ENCODE assay signal across 9 cellular contexts in genomic region chr20:59005523-59006166, GRCh38. TPM values are rescaled to one million over a fixed set of nuclear protein-coding genes. Genes with fewer than 3 reads are reported as not detected.
A peak's percentile ranks its signal among the peaks of the same experiment; 100 is the strongest.
DNase-seq lines count a peak whose midpoint lies in the region; ATAC-seq, FAIRE-seq and TF ChIP-seq lines count a peak whose summit lies in the region.
"Had no signal": no experiment of that assay in that cellular context is flagged by ENCODE, and none has a peak within 500 bp of the region (broad histone marks: within the 10 kb centered on the region; RNA-seq: fewer than 3 reads in every experiment).

No MANE protein-coding gene starts in this region.

- TF ChIP-seq CTCF in GM23338 (conservative IDR thresholded peaks at IDR 0.05; ENCODE audit: low read depth in 2 of 2) (no peak), WI38 (IDR thresholded peaks at IDR 0.05; ENCODE audit: low read depth, low read length) (no peak), foreskin fibroblast (IDR thresholded peaks at IDR 0.05; ENCODE audit: low read depth, low read length) (no peak), A673 (conservative IDR thresholded peaks at IDR 0.05; ENCODE audit: low read depth, low read length) (no peak)

- H3K4me2 ChIP-seq in GM23338: no peak overlapping the region

- H3K4me3 Mint-ChIP-seq in GM23338: no peak overlapping the region

- FAIRE-seq in small intestine (lab: Jason Lieb, UNC): no peak

- CTCF ChIA-PET in A673 (lab: Charles Lee): no interaction called here

- H2AFZ ChIP-seq in GM23338: no peak overlapping the region

- peaks cover 17% of the 10 kb centered on the region for H3K4me1 Mint-ChIP-seq in GM23338

- H3K4me3 ChIP-seq in GM23338: peak overlapping the region; percentile 65; the same call in 1 of the 2 replicates
- peak overlapping the region; percentile 77 for H3K4me3 ChIP-seq in WI38 (ENCODE audit: low read depth, low read length)
- H3K4me3 ChIP-seq in foreskin fibroblast (ENCODE audit: low read depth in 1 of 2, low read length in 2 of 2): peak overlapping the region; percentile 76 to 77
- peak overlapping the region; percentile 61 to 87 for H3K4me3 ChIP-seq in small intestine (ENCODE audit: low read depth in 1 of 2, low read length in 2 of 2)
- no peak overlapping the region for H3K4me3 ChIP-seq in A673 (ENCODE audit: low read depth, low read length, poor library complexity, severe bottlenecking)

- H3K27me3 ChIP-seq in GM23338 (ENCODE audit: insufficient read depth) (peaks cover 11% of the 10 kb centered on the region), small intestine (ENCODE audit: control insufficient read depth in 2 of 2, insufficient read depth in 2 of 2, low read length in 2 of 2) (no peaks in the 10 kb centered on the region), A673 (replicated peaks; ENCODE audit: insufficient read depth, low read depth, low read length, poor library complexity) (no peaks in the 10 kb centered on the region)

- WGBS in small intestine, 3 donors: 54 to 65% (median 58%) methylated on average over 3 of the region's 3 CpGs

- ATAC-seq in GM23338 (no peak), SK-N-SH treated with all-trans-retinoic acid at 6 μM for 48 hours (no peak)

- H3K79me2 ChIP-seq in GM23338 (replicated peaks; ENCODE audit: insufficient read depth): no peaks in the 10 kb centered on the region

- H3K27ac ChIP-seq in GM23338 (ENCODE audit: low read depth) (no peak overlapping the region), small intestine (ENCODE audit: low read depth in 1 of 2, low read length in 1 of 2) (peak overlapping the region; percentile 87 to 98), A673 (ENCODE audit: low read depth, low read length, poor library complexity, severe bottlenecking) (no peak overlapping the region)

- H3K27me3 Mint-ChIP-seq in GM23338 (ENCODE audit: insufficient read depth, low read depth, poor library complexity): peaks cover 24% of the 10 kb centered on the region

- no peaks in the 10 kb centered on the region; the same call in 2 of the 3 replicates for H3K36me3 Mint-ChIP-seq in GM23338 (ENCODE audit: low read depth)

- 0 out of 2 replicates have a peak, but pooled peaks cover 5% of the 10 kb centered on the region for H4K20me1 ChIP-seq in GM23338 (replicated peaks; ENCODE audit: insufficient read depth)

- H3K9me3 Mint-ChIP-seq in GM23338: no peaks in the 10 kb centered on the region

- BruUV-seq in A673 (replicated peaks; lab: Mats Ljungman, UMichigan): no TSS peak

- DNase-seq in GM23338 (ENCODE audit: low spot score) (no peak), foreskin fibroblast (no peak), small intestine (no peak), A673 (ENCODE audit: low spot score) (no peak), NCI-H69 (lab: John Stamatoyannopoulos, UW) (no peak), DMS79 (lab: John Stamatoyannopoulos, UW) (no peak)
- DNase-seq: NCI-H446 had no signal

- no peaks in the 10 kb centered on the region for H3K9me2 ChIP-seq in GM23338 (ENCODE audit: insufficient read depth)

- H3K36me3 ChIP-seq in GM23338 (ENCODE audit: insufficient read depth): no peaks in the 10 kb centered on the region
- H3K36me3 ChIP-seq in small intestine (ENCODE audit: control insufficient read depth in 2 of 2, insufficient read depth in 2 of 2, low read length in 2 of 2): peaks cover 0 to 2% of the 10 kb centered on the region in 2 donors
- H3K36me3 ChIP-seq in A673 (ENCODE audit: insufficient read depth, low read length, poor library complexity, severe bottlenecking): no peaks in the 10 kb centered on the region

- no peak overlapping the region for H3K27ac Mint-ChIP-seq in GM23338

- POLR2A ChIA-PET in A673 (lab: Charles Lee; ENCODE audit: low non-redundant PET): no interaction called here

- H3K9me3 ChIP-seq in small intestine (ENCODE audit: control insufficient read depth, low read depth) (no peaks in the 10 kb centered on the region), A673 (ENCODE audit: low read depth, low read length, poor library complexity, severe bottlenecking) (no peaks in the 10 kb centered on the region)

- H3K4me1 ChIP-seq in GM23338 (ENCODE audit: insufficient read depth) (no peaks in the 10 kb centered on the region; the same call in 1 of the 2 replicates), small intestine (ENCODE audit: control insufficient read depth in 2 of 2, insufficient read depth in 1 of 2, low read depth in 1 of 2, low read length in 1 of 2) (peaks cover 2 to 4% of the 10 kb centered on the region in 2 donors), A673 (ENCODE audit: insufficient read depth, low read length, poor library complexity, severe bottlenecking) (peaks cover 8% of the 10 kb centered on the region)

- no peaks in the 10 kb centered on the region for H3F3A ChIP-seq in GM23338 (replicated peaks; ENCODE audit: low read depth)

- intact Hi-C loops in A673 (cut with micrococcal nuclease; ENCODE audit: unreplicated experiment): no loop called here

TF ChIP-seq in GM23338, 12 proteins besides CTCF, POLR2A, EP300 and RAD21 (continues in another document):
- no peak for TF ChIP-seq POLR2AphosphoS5 (IDR thresholded peaks at IDR 0.05; ENCODE audit: low read depth)
- no peak for TF ChIP-seq EZH2 (IDR thresholded peaks at IDR 0.05; ENCODE audit: low read depth, unreplicated experiment)
- no peak for TF ChIP-seq STAT1 (IDR thresholded peaks at IDR 0.05; ENCODE audit: unreplicated experiment)
- no peak for TF ChIP-seq CREB1 (CRISPR knock-in tag; IDR thresholded peaks at IDR 0.05; ENCODE audit: low read depth)
- no peak for TF ChIP-seq ZNF114 (CRISPR knock-in tag; IDR thresholded peaks at IDR 0.05)
- no peak for TF ChIP-seq ZNF331 (CRISPR knock-in tag; IDR thresholded peaks at IDR 0.05; ENCODE audit: low read depth)

TF ChIP-seq in SK-N-SH treated with all-trans-retinoic acid at 6 μM for 48 hours, 23 proteins besides CTCF, POLR2A, EP300 and RAD21:
- TF ChIP-seq CREB5 (CRISPR knock-in tag; IDR thresholded peaks at IDR 0.05; ENCODE audit: low read depth): no peak
- no peak for TF ChIP-seq OSR1 (CRISPR knock-in tag; IDR thresholded peaks at IDR 0.05)
- no peak for TF ChIP-seq CSDC2 (CRISPR knock-in tag; IDR thresholded peaks at IDR 0.05)
- no peak for TF ChIP-seq ARNTL (CRISPR knock-in tag; IDR thresholded peaks at IDR 0.05; ENCODE audit: borderline replicate concordance, low read depth)
- no peak for TF ChIP-seq ZNF8 (CRISPR knock-in tag; IDR thresholded peaks at IDR 0.05)
- TF ChIP-seq ZC3H10 (CRISPR knock-in tag; IDR thresholded peaks at IDR 0.05): no peak
- no peak for TF ChIP-seq ESRRG (CRISPR knock-in tag; IDR thresholded peaks at IDR 0.05)
- no peak for TF ChIP-seq ZNF565 (CRISPR knock-in tag; conservative IDR thresholded peaks at IDR 0.05; ENCODE audit: low read depth)
- TF ChIP-seq, protein P1, sequence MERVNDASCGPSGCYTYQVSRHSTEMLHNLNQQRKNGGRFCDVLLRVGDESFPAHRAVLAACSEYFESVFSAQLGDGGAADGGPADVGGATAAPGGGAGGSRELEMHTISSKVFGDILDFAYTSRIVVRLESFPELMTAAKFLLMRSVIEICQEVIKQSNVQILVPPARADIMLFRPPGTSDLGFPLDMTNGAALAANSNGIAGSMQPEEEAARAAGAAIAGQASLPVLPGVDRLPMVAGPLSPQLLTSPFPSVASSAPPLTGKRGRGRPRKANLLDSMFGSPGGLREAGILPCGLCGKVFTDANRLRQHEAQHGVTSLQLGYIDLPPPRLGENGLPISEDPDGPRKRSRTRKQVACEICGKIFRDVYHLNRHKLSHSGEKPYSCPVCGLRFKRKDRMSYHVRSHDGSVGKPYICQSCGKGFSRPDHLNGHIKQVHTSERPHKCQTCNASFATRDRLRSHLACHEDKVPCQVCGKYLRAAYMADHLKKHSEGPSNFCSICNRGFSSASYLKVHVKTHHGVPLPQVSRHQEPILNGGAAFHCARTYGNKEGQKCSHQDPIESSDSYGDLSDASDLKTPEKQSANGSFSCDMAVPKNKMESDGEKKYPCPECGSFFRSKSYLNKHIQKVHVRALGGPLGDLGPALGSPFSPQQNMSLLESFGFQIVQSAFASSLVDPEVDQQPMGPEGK (CRISPR knock-in tag; IDR thresholded peaks at IDR 0.05; ENCODE audit: borderline replicate concordance): no peak
- TF ChIP-seq GLIS3 (CRISPR knock-in tag; IDR thresholded peaks at IDR 0.05): no peak
- TF ChIP-seq SNAI2 (CRISPR knock-in tag; IDR thresholded peaks at IDR 0.05): no peak
- no peak for TF ChIP-seq RARB (CRISPR knock-in tag; IDR thresholded peaks at IDR 0.05)
- no peak for TF ChIP-seq ZFP30 (CRISPR knock-in tag; IDR thresholded peaks at IDR 0.05)
- no peak for TF ChIP-seq TOX (CRISPR knock-in tag; IDR thresholded peaks at IDR 0.05; ENCODE audit: borderline replicate concordance)

RNA-seq across cellular contexts. Expression of gene CTSZ, which starts 1.4 kb away (rescaled TPM):
- 41.4 and 47.7 TPM in 2 replicates for total RNA-seq in GM23338 (2014; rRNA removed; shearing (Covaris generic))
- 0.58 and 0.63 TPM in 2 replicates for polyA plus RNA-seq in GM23338 (2016; fragmentation: Nextera tagmentation; extraction: Ambion mirVana)
- polyA plus RNA-seq in small intestine: 100 to 1,000 TPM; 180 to 277 (median 185) TPM
- 1.2 and 1.4 TPM in 2 replicates for total RNA-seq in A673 (2021)

RNA-seq across cellular contexts. Expression of gene TUBB1, which starts 13.6 kb away (rescaled TPM):
- not detected in 2 replicates for total RNA-seq in GM23338 (2014; rRNA removed; shearing (Covaris generic))
- polyA plus RNA-seq in GM23338 (2016; fragmentation: Nextera tagmentation; extraction: Ambion mirVana): not detected in 2 replicates
- under 1 TPM in 1 of 3 donors, not detected in 2; 0.01 TPM for polyA plus RNA-seq in small intestine
- not detected in 2 replicates for total RNA-seq in A673 (2021)

RNA-seq across cellular contexts. Expression of gene NELFCD, which starts 24.6 kb away (rescaled TPM):
- total RNA-seq in GM23338 (2014; rRNA removed; shearing (Covaris generic)): 67.0 and 75.8 TPM in 2 replicates
- 52.1 and 52.9 TPM in 2 replicates for polyA plus RNA-seq in GM23338 (2016; fragmentation: Nextera tagmentation; extraction: Ambion mirVana)
- polyA plus RNA-seq in small intestine: 10 to 100 TPM; 29.5 to 45.2 (median 44.4) TPM
- total RNA-seq in A673 (2021): 164 and 174 TPM in 2 replicates

RNA-seq across cellular contexts. Expression of gene ATP5F1E, which starts 26.5 kb away (rescaled TPM):
- 8.5 and 12.9 TPM in 2 replicates for total RNA-seq in GM23338 (2014; rRNA removed; shearing (Covaris generic))
- polyA plus RNA-seq in GM23338 (2016; fragmentation: Nextera tagmentation; extraction: Ambion mirVana) (211 and 233 TPM in 2 replicates), small intestine (10 to 100 TPM; 49.6 to 73.8 (median 65.8) TPM)
- 73.7 and 76.8 TPM in 2 replicates for total RNA-seq in A673 (2021)

RNA-seq across cellular contexts. Expression of gene PRELID3B, which starts 36.9 kb away (rescaled TPM):
- 43.6 and 47.4 TPM in 2 replicates for total RNA-seq in GM23338 (2014; rRNA removed; shearing (Covaris generic))
- polyA plus RNA-seq in GM23338 (2016; fragmentation: Nextera tagmentation; extraction: Ambion mirVana): 33.4 and 42.7 TPM in 2 replicates
- 100 to 1,000 TPM in 2 of 3 donors, 10 to 100 TPM in 1; 74.3 to 120 (median 114) TPM for polyA plus RNA-seq in small intestine
- total RNA-seq in A673 (2021): 81.9 and 83.4 TPM in 2 replicates

Comparison
In these comparisons a context has a peak if more than half of its experiments do, and no peak if none do; other contexts are left out.
1. H3K27ac ChIP-seq: peak in small intestine (2 of 2); none in GM23338 (single experiment) and A673 (single experiment).
2. RNA of gene CTSZ, which starts 1.4 kb away (total RNA-seq): 41.4 to 47.7 TPM in GM23338; 1.2 to 1.4 TPM in A673; every median in the first group is over 10 times any median in the second.